9 cellular contexts compared by ENCODE assay signal in the genomic region with DNA sequence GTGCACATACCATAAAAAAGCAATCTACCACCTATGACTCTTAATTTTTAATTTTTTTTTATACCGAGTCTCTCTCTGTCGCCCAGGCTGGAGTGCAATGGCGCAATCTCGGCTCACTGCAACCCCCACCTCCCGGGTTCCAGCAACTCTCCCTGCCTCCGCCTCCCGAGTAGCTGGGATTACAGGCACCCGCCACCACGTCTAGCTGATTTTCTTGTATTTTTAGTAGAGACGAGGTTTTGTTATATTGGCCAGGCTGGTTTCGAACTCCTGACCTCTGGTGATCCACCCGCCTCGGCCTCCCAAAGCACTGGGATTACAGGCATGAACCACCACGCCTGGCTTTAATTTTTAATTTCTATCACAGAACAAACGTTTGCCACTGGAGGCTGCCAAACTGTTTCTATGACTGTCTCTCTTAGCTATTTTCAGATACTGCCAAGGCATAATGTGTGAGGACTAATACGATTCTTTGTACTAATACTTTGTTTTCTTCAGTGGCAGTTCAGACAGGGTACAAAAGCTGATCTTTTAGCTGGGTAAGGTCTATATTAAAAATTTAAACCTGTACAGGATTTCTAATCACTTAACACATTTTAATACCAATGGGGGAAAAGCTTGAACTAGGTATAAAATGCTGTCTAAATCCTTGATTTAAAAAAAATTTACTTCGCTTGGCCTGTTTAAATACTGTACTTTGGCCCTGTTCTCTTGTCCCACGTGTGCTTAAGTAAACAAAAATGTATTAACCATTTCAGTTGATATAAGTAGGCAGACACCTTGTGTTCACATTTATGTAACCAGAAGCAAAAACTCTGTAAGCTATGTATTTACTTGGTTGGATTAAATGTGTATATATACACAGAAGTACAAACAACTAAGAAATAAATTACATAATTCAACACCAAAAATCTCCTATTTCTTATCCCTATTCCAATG. TPM values are rescaled to one million over a fixed set of nuclear protein-coding genes. Genes with fewer than 3 reads are reported as not detected.
A peak's percentile ranks its signal among the peaks of the same experiment; 100 is the strongest.
DNase-seq lines count a peak whose midpoint lies in the region; ATAC-seq and TF ChIP-seq lines count a peak whose summit lies in the region.
"Had no signal": no experiment of that assay in that cellular context is flagged by ENCODE, and none has a peak within 500 bp of the region (broad histone marks: within the 10 kb centered on the region; RNA-seq: fewer than 3 reads in every experiment).

No MANE protein-coding gene starts in this region.

- no peak for TF ChIP-seq POLR2A in gastroesophageal sphincter (IDR thresholded peaks at IDR 0.05)

- peak overlapping the region; percentile 79 for H3K4me2 ChIP-seq in SK-N-SH

- no peak for TF ChIP-seq EP300 in SK-N-SH (IDR thresholded peaks at IDR 0.05; ENCODE audit: borderline replicate concordance in 1 of 2, low read depth in 1 of 2, low read length in 1 of 2)
- TF ChIP-seq EP300 in gastroesophageal sphincter (IDR thresholded peaks at IDR 0.05) = no peak

- H2AFZ ChIP-seq in SK-N-SH (ENCODE audit: low read depth) = no peak overlapping the region

- peaks cover 80% of the 10 kb centered on the region for H3K79me2 ChIP-seq in SK-N-SH (ENCODE audit: insufficient read depth)

- TF ChIP-seq CTCF in SK-N-SH (IDR thresholded peaks at IDR 0.05) = no peak
- TF ChIP-seq CTCF in gastroesophageal sphincter (IDR thresholded peaks at IDR 0.05) = peak in 1 of 4 experiments; percentile 10
- TF ChIP-seq CTCF in omental fat pad (IDR thresholded peaks at IDR 0.05) = no peak

- H3K27me3 ChIP-seq in SK-N-SH (ENCODE audit: insufficient read depth) (no peaks in the 10 kb centered on the region), gastroesophageal sphincter (no peaks in the 10 kb centered on the region)

- intact Hi-C loops in posterior cingulate gyrus (cut with DNase I) = loop anchor here (5.0 kb wide), 3 partner anchors 102 to 807 kb away; partner anchors contain the start of gene SCLT1

- H3K4me3 Mint-ChIP-seq in T-cell = peak overlapping the region; percentile 81 to 86 (median 86)
- H3K4me3 Mint-ChIP-seq in stimulated activated memory B cell treated with anti-CD40 and anti-IgM and Interleukin-4, amounts not matched to agents 10 μg/mL and 1 μg/mL and 100 μg/mL, for 72 hours = peak overlapping the region; percentile 36

- DNase-seq in SK-N-SH (no peak), T-cell (no peak), posterior cingulate gyrus (no peak), NCI-H2107 treated with DMSO at 0.1 percent for 48 hours (lab: John Stamatoyannopoulos, UW; ENCODE audit: unreplicated experiment) (no peak), omental fat pad (ENCODE audit: low spot score) (no peak)
- DNase-seq: DMS153 had no signal

- H3K27me3 Mint-ChIP-seq in T-cell = no peaks in the 10 kb centered on the region
- H3K27me3 Mint-ChIP-seq in stimulated activated memory B cell treated with anti-CD40 and anti-IgM and Interleukin-4, amounts not matched to agents 10 μg/mL and 1 μg/mL and 100 μg/mL, for 72 hours = no peaks in the 10 kb centered on the region

- TF ChIP-seq RAD21 in SK-N-SH (IDR thresholded peaks at IDR 0.05; ENCODE audit: low read length) = no peak

- peak overlapping the region; percentile 85 for H3K9ac ChIP-seq in SK-N-SH

- H3K4me1 Mint-ChIP-seq in T-cell = peaks cover 60 to 66% (median 63%) of the 10 kb centered on the region in 3 donors
- peaks cover 54% of the 10 kb centered on the region for H3K4me1 Mint-ChIP-seq in stimulated activated memory B cell treated with anti-CD40 and anti-IgM and Interleukin-4, amounts not matched to agents 10 μg/mL and 1 μg/mL and 100 μg/mL, for 72 hours

- CTCF ChIA-PET in SK-N-SH (lab: Yijun Ruan, JAX) = interaction anchor here (1.1 to 2.2 kb wide), 3 partner anchors 10 to 94 kb away, joined by 4 to 6 read pairs (median 4); no protein-coding TSS in a partner anchor
- CTCF ChIA-PET in T-cell (lab: Charles Lee) = interaction anchor here in 1 of 2 donors (1.1 kb wide), 1 partner anchor 529 kb away, joined by 3 read pairs; no protein-coding TSS in a partner anchor

- H3K9me3 ChIP-seq in SK-N-SH (no peaks in the 10 kb centered on the region), gastroesophageal sphincter (no peaks in the 10 kb centered on the region)

- no peaks in the 10 kb centered on the region for H3K9me3 Mint-ChIP-seq in T-cell
- no peaks in the 10 kb centered on the region for H3K9me3 Mint-ChIP-seq in stimulated activated memory B cell treated with anti-CD40 and anti-IgM and Interleukin-4, amounts not matched to agents 10 μg/mL and 1 μg/mL and 100 μg/mL, for 72 hours

- H3K36me3 Mint-ChIP-seq in T-cell = peaks cover 17% of the 10 kb centered on the region
- peaks cover 5% of the 10 kb centered on the region for H3K36me3 Mint-ChIP-seq in stimulated activated memory B cell treated with anti-CD40 and anti-IgM and Interleukin-4, amounts not matched to agents 10 μg/mL and 1 μg/mL and 100 μg/mL, for 72 hours

- H3K4me3 ChIP-seq in SK-N-SH (ENCODE audit: low read depth in 2 of 2, low read length in 1 of 2) (peak overlapping the region; percentile 80 to 90), gastroesophageal sphincter (peak overlapping the region; percentile 5 to 93)

- H3K4me1 ChIP-seq in SK-N-SH (ENCODE audit: control insufficient read depth in 1 of 2, insufficient read depth in 2 of 2, low read depth in 1 of 2, low read length in 1 of 2) (peaks cover 0 to 5% of the 10 kb centered on the region in 2 experiments; a peak in 2 of 4 replicates), gastroesophageal sphincter (peaks cover 0 to 62% (median 3%) of the 10 kb centered on the region in 3 donors)

- H3K27ac ChIP-seq in SK-N-SH (ENCODE audit: low read depth in 2 of 2, low read length in 1 of 2) (peak overlapping the region; percentile 85 to 87; a peak in 2 of 4 replicates), gastroesophageal sphincter (peak overlapping the region; percentile 64 to 96 (median 96))

- WGBS in SK-N-SH (ENCODE audit: low lambda C conversion rate) = 79% methylated on average over 18 of the region's 18 CpGs
- whole genome bisulfite sequencing in gastroesophageal sphincter (ENCODE audit: low coverage in 1 of 2), 2 donors = 34 to 35% methylated on average over 8 to 9 of the region's 18 CpGs

- H3K36me3 ChIP-seq in SK-N-SH (replicated peaks in 1 of 2; ENCODE audit: control insufficient read depth in 1 of 2, insufficient read depth in 2 of 2, low read length in 1 of 2) (peaks cover 19 to 55% of the 10 kb centered on the region in 2 experiments), gastroesophageal sphincter (no peaks in the 10 kb centered on the region)

- no peak overlapping the region for H3K27ac Mint-ChIP-seq in T-cell
- H3K27ac Mint-ChIP-seq in stimulated activated memory B cell treated with anti-CD40 and anti-IgM and Interleukin-4, amounts not matched to agents 10 μg/mL and 1 μg/mL and 100 μg/mL, for 72 hours = no peak overlapping the region

- peaks cover 20% of the 10 kb centered on the region for H3F3A ChIP-seq in SK-N-SH (replicated peaks; ENCODE audit: insufficient read depth)

- POLR2A ChIA-PET in SK-N-SH (lab: Yijun Ruan, JAX) = no interaction called here
- POLR2A ChIA-PET in T-cell (lab: Charles Lee) = interaction anchor here (0.6 to 1.2 kb wide), 5 partner anchors 10 to 808 kb away, joined by 3 to 6 read pairs (median 4); partner anchors contain the start of genes LARP1B (in 1 of the 2) and SCLT1 (in 1 of the 2)

- no peaks in the 10 kb centered on the region for H3K9me2 ChIP-seq in SK-N-SH

- ATAC-seq in SK-N-SH treated with all-trans-retinoic acid at 6 μM for 48 hours (no peak), T-cell (replicated peaks in 1 of 4) (no peak), gastroesophageal sphincter (no peak), omental fat pad (ENCODE audit: low FRiP score) (no peak)
- no peak for ATAC-seq in stimulated activated memory B cell treated with anti-CD40 and anti-IgM and Interleukin-4, amounts not matched to agents 10 μg/mL and 1 μg/mL and 100 μg/mL, for 72 hours

- H4K20me1 ChIP-seq in SK-N-SH (ENCODE audit: insufficient read depth) = peaks cover 31% of the 10 kb centered on the region

TF ChIP-seq in SK-N-SH, 30 proteins besides CTCF, POLR2A, EP300 and RAD21 (continues in another document):
- TF ChIP-seq SIN3A (IDR thresholded peaks at IDR 0.05; ENCODE audit: borderline replicate concordance, low read depth, low read length) = no peak
- no peak for TF ChIP-seq EZH2phosphoT487 (IDR thresholded peaks at IDR 0.05; ENCODE audit: borderline replicate concordance, low read depth)
- no peak for TF ChIP-seq GABPA (IDR thresholded peaks at IDR 0.05; ENCODE audit: low read depth)
- no peak for TF ChIP-seq PBX3 (IDR thresholded peaks at IDR 0.05)

TF ChIP-seq in SK-N-SH treated with all-trans-retinoic acid at 6 μM for 48 hours, 23 proteins besides CTCF, POLR2A, EP300 and RAD21 (continues in another document):
- no peak for TF ChIP-seq ZFP30 (CRISPR knock-in tag; IDR thresholded peaks at IDR 0.05)
- TF ChIP-seq ZNF70 (CRISPR knock-in tag; IDR thresholded peaks at IDR 0.05) = no peak
- TF ChIP-seq, protein P1, sequence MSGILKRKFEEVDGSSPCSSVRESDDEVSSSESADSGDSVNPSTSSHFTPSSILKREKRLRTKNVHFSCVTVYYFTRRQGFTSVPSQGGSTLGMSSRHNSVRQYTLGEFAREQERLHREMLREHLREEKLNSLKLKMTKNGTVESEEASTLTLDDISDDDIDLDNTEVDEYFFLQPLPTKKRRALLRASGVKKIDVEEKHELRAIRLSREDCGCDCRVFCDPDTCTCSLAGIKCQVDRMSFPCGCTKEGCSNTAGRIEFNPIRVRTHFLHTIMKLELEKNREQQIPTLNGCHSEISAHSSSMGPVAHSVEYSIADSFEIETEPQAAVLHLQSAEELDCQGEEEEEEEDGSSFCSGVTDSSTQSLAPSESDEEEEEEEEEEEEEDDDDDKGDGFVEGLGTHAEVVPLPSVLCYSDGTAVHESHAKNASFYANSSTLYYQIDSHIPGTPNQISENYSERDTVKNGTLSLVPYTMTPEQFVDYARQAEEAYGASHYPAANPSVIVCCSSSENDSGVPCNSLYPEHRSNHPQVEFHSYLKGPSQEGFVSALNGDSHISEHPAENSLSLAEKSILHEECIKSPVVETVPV (CRISPR knock-in tag; IDR thresholded peaks at IDR 0.05) = no peak

RNA-seq across cellular contexts. Expression of gene PGRMC2, which starts 2.3 kb away (rescaled TPM):
- polyA plus RNA-seq in SK-N-SH (2012; rRNA removed) = 17.5 and 18.2 TPM in 2 replicates
- 41.8 and 54.8 TPM in 2 replicates for polyA plus RNA-seq in SK-N-SH (2012; cell fraction: cytosol; rRNA removed)
- 7.7 and 17.3 TPM in 2 replicates for polyA plus RNA-seq in SK-N-SH (2012; cell fraction: nucleus; rRNA removed)
- total RNA-seq in T-cell (10 to 100 TPM; 29.5 to 64.2 (median 35.4) TPM), gastroesophageal sphincter (10 to 100 TPM; 47.3 to 79.2 (median 64.7) TPM), omental fat pad (10 to 100 TPM; 34.8 to 77.4 (median 56.9) TPM)
